In genomic region chrX:63350979-63351616, GRCh38 we compare ENCODE assay signal across 8 cellular contexts. TPM values are rescaled to one million over a fixed set of nuclear protein-coding genes. Genes with fewer than 3 reads are reported as not detected.
A peak's percentile ranks its signal among the peaks of the same experiment; 100 is the strongest.
DNase-seq lines count a peak whose midpoint lies in the region; ATAC-seq and TF ChIP-seq lines count a peak whose summit lies in the region.

SPIN4 (minus strand) TSS chrX:63351332; CDS start chrX:63350819, 513 bp downstream.

- H3K27me3 Mint-ChIP-seq in activated B cell treated with CpG ODN at 0.5 μM for 24 hours = no peaks in the 10 kb centered on the region

- TF ChIP-seq CTCF in AG04450 (IDR thresholded peaks at IDR 0.05; ENCODE audit: low read depth, low read length) (no peak), activated B cell treated with CpG ODN at 0.5 μM for 24 hours (IDR thresholded peaks at IDR 0.05) (no peak)

- POLR2A ChIA-PET in AG04450 (lab: Yijun Ruan, JAX) = no interaction called here
- POLR2A ChIA-PET in activated B cell treated with CpG ODN at 0.5 μM for 24 hours (lab: Charles Lee) = interaction anchor here (1.1 to 1.2 kb wide), 2 partner anchors 404 to 853 kb away, joined by 3 read pairs; no protein-coding TSS in a partner anchor

- no peaks in the 10 kb centered on the region for H3K9me3 ChIP-seq in AG04450 (ENCODE audit: control insufficient read depth, insufficient read depth, low read length)

- ATAC-seq in GM18870 (IDR thresholded peaks at IDR 0.05; ENCODE audit: unreplicated experiment) (peak; percentile 72), HG03108 (IDR thresholded peaks at IDR 0.05; ENCODE audit: unreplicated experiment) (peak; percentile 95), activated B cell treated with CpG ODN at 0.5 μM for 24 hours (ENCODE audit: low read depth) (peak; percentile 97)

- no peaks in the 10 kb centered on the region for H3K27me3 ChIP-seq in AG04450 (ENCODE audit: control insufficient read depth, insufficient read depth, low read length)

- CTCF ChIA-PET in AG04450 (lab: Charles Lee) = no interaction called here
- CTCF ChIA-PET in activated B cell treated with CpG ODN at 0.5 μM for 24 hours (lab: Charles Lee) = no interaction called here

- H3K36me3 Mint-ChIP-seq in activated B cell treated with CpG ODN at 0.5 μM for 24 hours (ENCODE audit: low read depth) = no peaks in the 10 kb centered on the region

- DNase-seq in AG04450 (ENCODE audit: low read depth, low spot score) = peak; percentile 61
- peak; percentile 95 for DNase-seq in NCI-H2227 (lab: John Stamatoyannopoulos, UW; ENCODE audit: unreplicated experiment)
- DNase-seq in activated B cell treated with CpG ODN at 0.5 μM for 24 hours = peak; percentile 67
- DNase-seq in cerebellar cortex (ENCODE audit: low spot score) = peak; percentile 78
- DNase-seq in islet precursor cell = peak; percentile 95
- peak; percentile 58 for DNase-seq in stimulated activated CD4-positive, alpha-beta T cell treated with anti-CD3 and anti-CD28 coated beads, Interleukin-12 subunit alpha, Interleukin-12 subunit beta, amount 100 ng/mL, for 4 hours

- no peaks in the 10 kb centered on the region for H3K9me3 Mint-ChIP-seq in activated B cell treated with CpG ODN at 0.5 μM for 24 hours

- H3K27ac ChIP-seq in AG04450 (ENCODE audit: low read depth, low read length) = peak within 1 kb of the TSS; percentile 31

- H3K27ac Mint-ChIP-seq in activated B cell treated with CpG ODN at 0.5 μM for 24 hours = peak within 1 kb of the TSS; percentile 80

- intact Hi-C loops in activated B cell treated with CpG ODN at 0.5 μM for 24 hours (cut with micrococcal nuclease) = loop anchor here (1.0 to 2.0 kb wide), 3 partner anchors 210 to 1044 kb away; partner anchors contain the start of gene MTMR8

- H3K4me3 ChIP-seq in AG04450 (ENCODE audit: low read depth, low read length) = peak within 1 kb of the TSS; percentile 74

- H3K4me1 Mint-ChIP-seq in activated B cell treated with CpG ODN at 0.5 μM for 24 hours = peaks cover 18% of the 10 kb centered on the region

- peak within 1 kb of the TSS; percentile 94 for H3K4me3 Mint-ChIP-seq in activated B cell treated with CpG ODN at 0.5 μM for 24 hours

RNA-seq across cellular contexts. Expression of gene SPIN4, which starts in this region (rescaled TPM):
- 3.6 and 5.0 TPM in 2 replicates for polyA plus RNA-seq in AG04450 (2011; rRNA removed)
- 3.9 and 5.0 TPM in 2 replicates for polyA minus RNA-seq in AG04450 (2011; rRNA and poly(A)+ RNA removed)
- total RNA-seq in activated B cell treated with CpG ODN at 0.5 μM for 24 hours = 2.1 and 2.4 TPM in 2 replicates

Comparison
In these comparisons a context has a peak if more than half of its experiments do, and no peak if none do; other contexts are left out.
1. Peak in every context shown above with its lines: DNase-seq, ATAC-seq, H3K4me3 ChIP-seq and H3K27ac ChIP-seq.